Comparison of ENCODE assay signal across 8 cellular contexts in genomic region chr14:74941676-74942097, GRCh38. TPM values are rescaled to one million over a fixed set of nuclear protein-coding genes. Genes with fewer than 3 reads are reported as not detected.
DNase-seq lines count a peak whose midpoint lies in the region; ATAC-seq and TF ChIP-seq lines count a peak whose summit lies in the region.

No MANE protein-coding gene starts in this region.

- H3K4me1 Mint-ChIP-seq in CD4-positive, CD25-positive, alpha-beta regulatory T cell = peaks cover 16 to 50% (median 29%) of the 10 kb centered on the region in 4 donors

- TF ChIP-seq CTCF in HEK293 (tag by site-specific recombination; IDR thresholded peaks at IDR 0.05) (no peak), left lung (IDR thresholded peaks at IDR 0.05) (no peak)

- no peaks in the 10 kb centered on the region for H3K27me3 Mint-ChIP-seq in CD4-positive, CD25-positive, alpha-beta regulatory T cell

- POLR2A ChIA-PET in HEK293 (lab: Yijun Ruan, JAX) = interaction anchor here (1.0 to 1.2 kb wide), 3 partner anchors 14 to 179 kb away, joined by 3 to 8 read pairs (median 3); partner anchors contain the start of genes PGF, RPS6KL1 and YLPM1

- H3K4me1 ChIP-seq in CD4-positive, CD25-positive, alpha-beta regulatory T cell (ENCODE audit: control insufficient read depth, insufficient read depth, low read length, poor library complexity, severe bottlenecking) = peaks cover 31% of the 10 kb centered on the region
- H3K4me1 ChIP-seq in HEK293 (ENCODE audit: control insufficient read depth, insufficient read depth, low read length) (no peaks in the 10 kb centered on the region), left lung (peaks cover 18 to 65% of the 10 kb centered on the region in 2 donors)

- DNase-seq in CD4-positive, CD25-positive, alpha-beta regulatory T cell = peak in 2 of 3 donors; percentile 37 to 83
- peak; percentile 8 for DNase-seq in T-helper 22 cell (ENCODE audit: low read depth)
- peak; percentile 76 to 91 for DNase-seq in left lung
- peak; percentile 40 for DNase-seq in stimulated activated CD8-positive, alpha-beta memory T cell treated with anti-CD3 and anti-CD28 coated beads, Interleukin-12 subunit alpha, Interleukin-12 subunit beta, amount 100 ng/mL, for 24 hours (ENCODE audit: extremely low read depth)
- DNase-seq in 8988T = no peak

- ATAC-seq in CD4-positive, CD25-positive, alpha-beta regulatory T cell (ENCODE audit: low read depth in 2 of 2) = peak; percentile 65 to 67
- ATAC-seq in left lung (peak; percentile 58), GM19467 (IDR thresholded peaks at IDR 0.05; ENCODE audit: unreplicated experiment) (no peak)

- no peaks in the 10 kb centered on the region for H3K36me3 ChIP-seq in CD4-positive, CD25-positive, alpha-beta regulatory T cell (ENCODE audit: control insufficient read depth, insufficient read depth, low read length)
- peaks cover 0 to 54% of the 10 kb centered on the region in 2 experiments; a peak in 2 of 3 replicates for H3K36me3 ChIP-seq in HEK293 (ENCODE audit: control insufficient read depth in 2 of 2, insufficient read depth in 1 of 2, low read length in 2 of 2)
- no peaks in the 10 kb centered on the region for H3K36me3 ChIP-seq in left lung

- H3K27ac Mint-ChIP-seq in CD4-positive, CD25-positive, alpha-beta regulatory T cell = peak overlapping the region; percentile 94

- H3K27me3 ChIP-seq in CD4-positive, CD25-positive, alpha-beta regulatory T cell (ENCODE audit: control insufficient read depth, insufficient read depth, low read length) = no peaks in the 10 kb centered on the region
- H3K27me3 ChIP-seq in left lung = no peaks in the 10 kb centered on the region

- intact Hi-C loops in left lung (cut with DNase I) = loop anchor here in 1 of 2 donors (10.0 kb wide), 1 partner anchor 143 kb away; no protein-coding TSS in a partner anchor

- peak overlapping the region; percentile 73 for H3K27ac ChIP-seq in CD4-positive, CD25-positive, alpha-beta regulatory T cell (ENCODE audit: insufficient read depth, low read length, poor library complexity, severe bottlenecking)
- no peak overlapping the region for H3K27ac ChIP-seq in HEK293 (ENCODE audit: extremely low read depth, low read depth, low read length)
- peak overlapping the region; percentile 29 for H3K27ac ChIP-seq in angular gyrus (ENCODE audit: low read depth, low read length)
- H3K27ac ChIP-seq in left lung = peak overlapping the region; percentile 84 to 88

- CTCF ChIA-PET in HEK293 (lab: Yijun Ruan, JAX) = interaction anchor here (0.6 to 1.3 kb wide), 8 partner anchors 18 to 146 kb away, joined by 3 to 4 read pairs (median 4); no protein-coding TSS in a partner anchor

- no peaks in the 10 kb centered on the region for H3K36me3 Mint-ChIP-seq in CD4-positive, CD25-positive, alpha-beta regulatory T cell

- no peaks in the 10 kb centered on the region for H3K9me3 ChIP-seq in CD4-positive, CD25-positive, alpha-beta regulatory T cell (ENCODE audit: control insufficient read depth in 2 of 2, low read length in 2 of 2)
- no peaks in the 10 kb centered on the region for H3K9me3 ChIP-seq in HEK293 (ENCODE audit: control insufficient read depth, insufficient read depth, low read depth, low read length)
- no peaks in the 10 kb centered on the region for H3K9me3 ChIP-seq in left lung

- H3K4me3 ChIP-seq in CD4-positive, CD25-positive, alpha-beta regulatory T cell (ENCODE audit: low read depth, low read length) = peak overlapping the region; percentile 77
- no peak overlapping the region for H3K4me3 ChIP-seq in HEK293 (ENCODE audit: low read depth, low read length)
- peak overlapping the region in 1 of 2 donors; percentile 16 for H3K4me3 ChIP-seq in left lung

- H3K4me3 Mint-ChIP-seq in CD4-positive, CD25-positive, alpha-beta regulatory T cell = peak overlapping the region; percentile 72 to 90 (median 82)

- peaks cover 0 to 4% (median 0%) of the 10 kb centered on the region in 7 donors for H3K9me3 Mint-ChIP-seq in CD4-positive, CD25-positive, alpha-beta regulatory T cell

TF ChIP-seq in HEK293, 187 proteins besides CTCF, POLR2A, EP300 and RAD21:
- TF ChIP-seq ZNF585B (tag by site-specific recombination; IDR thresholded peaks at IDR 0.05) = no peak
- peak; percentile 95 for TF ChIP-seq ZFP69B (tag by site-specific recombination; IDR thresholded peaks at IDR 0.05)
- no peak for TF ChIP-seq HOXC10 (CRISPR knock-in tag; IDR thresholded peaks at IDR 0.05)
- TF ChIP-seq ZBTB48 (tag by site-specific recombination; IDR thresholded peaks at IDR 0.05) = 0 out of 2 replicates have a peak, but pooled peaks have one; percentile 28
- peak; percentile 34 for TF ChIP-seq ZIC2 (tag by site-specific recombination; IDR thresholded peaks at IDR 0.05)
- peak; percentile 35 for TF ChIP-seq GLIS2 (tag by site-specific recombination; IDR thresholded peaks at IDR 0.05)
- TF ChIP-seq PBX3 (CRISPR knock-in tag; IDR thresholded peaks at IDR 0.05) = no peak
- TF ChIP-seq GLIS1 (tag by site-specific recombination; IDR thresholded peaks at IDR 0.05) = peak; percentile 19; the same call in 1 of the 2 replicates
- TF ChIP-seq ZNF266 (tag by site-specific recombination; IDR thresholded peaks at IDR 0.05; ENCODE audit: low read depth) = no peak
- peak; percentile 53 for TF ChIP-seq PATZ1 (tag by site-specific recombination; IDR thresholded peaks at IDR 0.05)
- TF ChIP-seq INSM2 (tag by site-specific recombination; IDR thresholded peaks at IDR 0.05) = no peak
- TF ChIP-seq ZNF692 (tag by site-specific recombination; IDR thresholded peaks at IDR 0.05) = peak; percentile 97
- TF ChIP-seq ZNF488 (tag by site-specific recombination; IDR thresholded peaks at IDR 0.05) = no peak
- no peak for TF ChIP-seq ZSCAN30 (tag by site-specific recombination; IDR thresholded peaks at IDR 0.05)

RNA-seq across cellular contexts. Expression of gene PGF, which starts 13.7 kb away (rescaled TPM):
- total RNA-seq in CD4-positive, CD25-positive, alpha-beta regulatory T cell = not detected
- polyA plus RNA-seq in CD4-positive, CD25-positive, alpha-beta regulatory T cell = under 1 TPM in 1 of 4 donors, not detected in 3; 0.44 TPM
- 1 to 10 TPM; 3.4 to 4.6 TPM for total RNA-seq in left lung

RNA-seq across cellular contexts. Expression of gene RPS6KL1, which starts 18.6 kb away (rescaled TPM):
- total RNA-seq in CD4-positive, CD25-positive, alpha-beta regulatory T cell = 4.5 TPM
- 1 to 10 TPM in 2 of 4 donors, under 1 TPM in 2; 0.27 to 3.4 (median 1.4) TPM for polyA plus RNA-seq in CD4-positive, CD25-positive, alpha-beta regulatory T cell
- 1 to 10 TPM; 5.6 to 6.7 TPM for total RNA-seq in left lung

RNA-seq across cellular contexts. Expression of gene DLST, which starts 60.0 kb away (rescaled TPM):
- total RNA-seq in CD4-positive, CD25-positive, alpha-beta regulatory T cell = 122 TPM
- polyA plus RNA-seq in CD4-positive, CD25-positive, alpha-beta regulatory T cell = 10 to 100 TPM in 2 of 4 donors, 1 to 10 TPM in 2; 8.1 to 11.7 (median 10.2) TPM
- 10 to 100 TPM; 88.3 to 98.6 TPM for total RNA-seq in left lung
